Comparison of ENCODE assay signal across 8 cellular contexts in the genomic region with DNA sequence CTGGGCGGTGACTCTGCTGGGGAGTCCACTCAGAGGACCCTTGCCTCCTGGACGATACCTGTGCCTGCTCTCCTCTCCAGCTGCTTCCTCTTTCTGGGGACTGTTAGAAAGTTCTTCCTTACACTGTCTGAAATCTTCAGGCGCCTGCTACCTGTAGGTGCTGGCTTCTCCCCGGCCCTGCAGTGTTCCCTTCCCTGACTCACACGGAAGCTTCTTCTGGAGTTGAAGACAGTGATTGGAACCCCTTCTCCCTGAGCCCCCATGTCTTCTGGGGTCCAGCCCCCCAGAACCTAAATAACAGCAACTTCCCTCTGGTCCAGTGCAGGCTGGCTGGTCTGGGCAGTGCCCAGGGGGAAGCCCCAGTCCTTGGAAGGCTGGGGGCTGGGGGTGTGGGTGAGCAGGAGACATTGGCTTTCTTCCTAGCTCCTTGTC.
A peak's percentile ranks its signal among the peaks of the same experiment; 100 is the strongest.
DNase-seq lines count a peak whose midpoint lies in the region; ATAC-seq lines count a peak whose summit lies in the region.

No MANE protein-coding gene starts in this region.

- peak overlapping the region; percentile 79 for H3K4me3 Mint-ChIP-seq in activated naive CD8-positive, alpha-beta T cell
- peak overlapping the region; percentile 72 for H3K4me3 Mint-ChIP-seq in stimulated activated effector memory CD8-positive, alpha-beta T cell treated with anti-CD3 and anti-CD28 coated beads, Interleukin-12 subunit alpha, Interleukin-12 subunit beta, amount 100 ng/mL, for 72 hours

- peaks cover 1% of the 10 kb centered on the region for H3K27me3 Mint-ChIP-seq in activated naive CD8-positive, alpha-beta T cell

- DNase-seq in DMS 273 (lab: John Stamatoyannopoulos, UW; ENCODE audit: unreplicated experiment), result peak; percentile 41
- no peak for DNase-seq in DMS 273 treated with DMSO at 0.1 percent for 48 hours (lab: John Stamatoyannopoulos, UW)
- DNase-seq in stimulated activated effector memory CD8-positive, alpha-beta T cell treated with anti-CD3 and anti-CD28 coated beads, Interleukin-12 subunit alpha, Interleukin-12 subunit beta, amount 100 ng/mL, for 72 hours (ENCODE audit: low spot score in 2 of 2), result no peak
- no peak for DNase-seq in NCI-H2107 treated with DMSO at 0.1 percent for 48 hours (lab: John Stamatoyannopoulos, UW; ENCODE audit: unreplicated experiment)

- no peak overlapping the region for H3K27ac Mint-ChIP-seq in activated naive CD8-positive, alpha-beta T cell
- peak overlapping the region; percentile 64 for H3K27ac Mint-ChIP-seq in stimulated activated effector memory CD8-positive, alpha-beta T cell treated with anti-CD3 and anti-CD28 coated beads, Interleukin-12 subunit alpha, Interleukin-12 subunit beta, amount 100 ng/mL, for 72 hours

- peaks cover 15% of the 10 kb centered on the region for H3K4me1 Mint-ChIP-seq in activated naive CD8-positive, alpha-beta T cell (ENCODE audit: low read depth)
- H3K4me1 Mint-ChIP-seq in stimulated activated effector memory CD8-positive, alpha-beta T cell treated with anti-CD3 and anti-CD28 coated beads, Interleukin-12 subunit alpha, Interleukin-12 subunit beta, amount 100 ng/mL, for 72 hours, result peaks cover 26% of the 10 kb centered on the region

- no peaks in the 10 kb centered on the region for H3K9me3 Mint-ChIP-seq in activated naive CD8-positive, alpha-beta T cell (ENCODE audit: low read depth)
- H3K9me3 Mint-ChIP-seq in stimulated activated effector memory CD8-positive, alpha-beta T cell treated with anti-CD3 and anti-CD28 coated beads, Interleukin-12 subunit alpha, Interleukin-12 subunit beta, amount 100 ng/mL, for 72 hours, result no peaks in the 10 kb centered on the region

- ATAC-seq in HG03439 (IDR thresholded peaks at IDR 0.05; ENCODE audit: unreplicated experiment) (peak; percentile 31), HG02840 (IDR thresholded peaks at IDR 0.05; ENCODE audit: low FRiP score, unreplicated experiment) (no peak)
- ATAC-seq in stimulated activated effector memory CD8-positive, alpha-beta T cell treated with anti-CD3 and anti-CD28 coated beads, Interleukin-12 subunit alpha, Interleukin-12 subunit beta, amount 100 ng/mL, for 72 hours, result peak; percentile 38

- peaks cover 8% of the 10 kb centered on the region for H3K36me3 Mint-ChIP-seq in activated naive CD8-positive, alpha-beta T cell
- no peaks in the 10 kb centered on the region for H3K36me3 Mint-ChIP-seq in stimulated activated effector memory CD8-positive, alpha-beta T cell treated with anti-CD3 and anti-CD28 coated beads, Interleukin-12 subunit alpha, Interleukin-12 subunit beta, amount 100 ng/mL, for 72 hours

- H3K4me3 ChIP-seq in iPS-11a (ENCODE audit: low read depth, low read length), result peak overlapping the region; percentile 61
